ENCODE assay signal across 24 cellular contexts in the genomic region with DNA sequence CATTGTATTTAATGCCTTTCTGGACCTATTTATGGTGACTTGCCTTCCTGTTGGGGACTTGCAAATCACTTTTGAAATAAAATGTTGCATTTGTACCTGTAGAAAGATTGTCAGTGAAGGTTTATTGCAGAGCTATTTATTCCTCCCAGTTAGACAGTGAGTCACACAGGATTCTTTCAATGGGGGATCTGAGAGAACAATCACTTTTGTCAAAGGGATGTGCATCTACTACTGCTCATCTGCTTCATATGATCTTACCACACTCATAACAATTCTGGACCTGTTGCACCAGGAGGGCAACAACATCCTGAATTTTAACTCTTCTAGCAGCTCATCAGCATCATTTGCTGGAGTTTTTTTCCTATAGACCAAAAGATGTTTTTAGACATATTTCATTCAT.
DNase-seq lines count a peak whose midpoint lies in the region; ATAC-seq and TF ChIP-seq lines count a peak whose summit lies in the region.
"Had no signal": no experiment of that assay in that cellular context is flagged by ENCODE, and none has a peak within 500 bp of the region (broad histone marks: within the 10 kb centered on the region; RNA-seq: fewer than 3 reads in every experiment).

No MANE protein-coding gene starts in this region.

- TF ChIP-seq POLR2A in adrenal gland (IDR thresholded peaks at IDR 0.05) = no peak
- no peak for TF ChIP-seq POLR2A in thyroid gland (IDR thresholded peaks at IDR 0.05)

- H3K4me3 ChIP-seq in adrenal gland (no peak overlapping the region), thyroid gland (replicated peaks in 1 of 3) (no peak overlapping the region)
- H3K4me3 ChIP-seq: BLaER1 treated with 17β-estradiol and CSF1 and Interleukin-3, amounts not matched to agents 10 nM and 100 nM; PC-9; SJCRH30 had no signal

- H3K27ac ChIP-seq in adrenal gland (peak overlapping the region in 3 of 5 donors; percentile 28 to 43 (median 35)), thyroid gland (no peak overlapping the region)
- H3K27ac ChIP-seq: BLaER1 treated with 17β-estradiol and CSF1 and Interleukin-3, amounts not matched to agents 10 nM and 100 nM; PC-9; SJCRH30 had no signal

- intact Hi-C loops in adrenal gland (cut with DNase I) (no loop called here), thyroid gland (cut with DNase I) (no loop called here)

- DNase-seq in COLO829 (ENCODE audit: low spot score) (peak; percentile 45), HT1080 (ENCODE audit: low read depth) (peak; percentile 13), adrenal gland (no peak), globus pallidus (ENCODE audit: low spot score) (peak; percentile 19), thyroid gland (no peak), midbrain (lab: John Stamatoyannopoulos, UW) (no peak)
- DNase-seq: AML-193; Caco-2; CD4-positive, alpha-beta T cell; DND-41; H7; KBM-7; MM.1S; NCI-H2029; NCI-H446; NCI-H524 treated with DMSO at 0.1 percent for 48 hours; NCI-H82; PC-9; SJCRH30; T-helper 1 cell had no signal

- ATAC-seq in GM18502 (IDR thresholded peaks at IDR 0.05; ENCODE audit: poor library complexity, unreplicated experiment) = no peak
- no peak for ATAC-seq in HG03175 (IDR thresholded peaks at IDR 0.05; ENCODE audit: unreplicated experiment)
- ATAC-seq: Right ventricle myocardium inferior had no signal

- H3K36me3 ChIP-seq in adrenal gland (replicated peaks in 1 of 2) (no peaks in the 10 kb centered on the region), thyroid gland (no peaks in the 10 kb centered on the region)
- H3K36me3 ChIP-seq: BLaER1 treated with 17β-estradiol and CSF1 and Interleukin-3, amounts not matched to agents 10 nM and 100 nM; SJCRH30 had no signal

- H3K4me1 ChIP-seq in adrenal gland (replicated peaks in 1 of 2) (peaks cover 0 to 11% of the 10 kb centered on the region in 2 donors), thyroid gland (no peaks in the 10 kb centered on the region)
- H3K4me1 ChIP-seq: BLaER1 treated with 17β-estradiol and CSF1 and Interleukin-3, amounts not matched to agents 10 nM and 100 nM; Caco-2; SJCRH30 had no signal

- H3K9me3 ChIP-seq in adrenal gland (replicated peaks in 1 of 3) (no peaks in the 10 kb centered on the region), thyroid gland (no peaks in the 10 kb centered on the region)
- H3K9me3 ChIP-seq: Caco-2, SJCRH30 had no signal

- H3K27me3 ChIP-seq in adrenal gland (no peaks in the 10 kb centered on the region), thyroid gland (no peaks in the 10 kb centered on the region)
- H3K27me3 ChIP-seq: BLaER1 treated with 17β-estradiol and CSF1 and Interleukin-3, amounts not matched to agents 10 nM and 100 nM; SJCRH30 had no signal

- no peak for TF ChIP-seq CTCF in adrenal gland (IDR thresholded peaks at IDR 0.05)
- no peak for TF ChIP-seq CTCF in thyroid gland (IDR thresholded peaks at IDR 0.05)

Comparison
In these comparisons a context has a peak if more than half of its experiments do, and no peak if none do; other contexts are left out.
1. DNase-seq: peak in COLO829 (single experiment), HT1080 (single experiment) and globus pallidus (single experiment); none in adrenal gland (0 of 7), thyroid gland (0 of 2) and midbrain (single experiment).
2. H3K27ac ChIP-seq: peak in adrenal gland (3 of 5); none in thyroid gland (0 of 3).